In the genomic region with DNA sequence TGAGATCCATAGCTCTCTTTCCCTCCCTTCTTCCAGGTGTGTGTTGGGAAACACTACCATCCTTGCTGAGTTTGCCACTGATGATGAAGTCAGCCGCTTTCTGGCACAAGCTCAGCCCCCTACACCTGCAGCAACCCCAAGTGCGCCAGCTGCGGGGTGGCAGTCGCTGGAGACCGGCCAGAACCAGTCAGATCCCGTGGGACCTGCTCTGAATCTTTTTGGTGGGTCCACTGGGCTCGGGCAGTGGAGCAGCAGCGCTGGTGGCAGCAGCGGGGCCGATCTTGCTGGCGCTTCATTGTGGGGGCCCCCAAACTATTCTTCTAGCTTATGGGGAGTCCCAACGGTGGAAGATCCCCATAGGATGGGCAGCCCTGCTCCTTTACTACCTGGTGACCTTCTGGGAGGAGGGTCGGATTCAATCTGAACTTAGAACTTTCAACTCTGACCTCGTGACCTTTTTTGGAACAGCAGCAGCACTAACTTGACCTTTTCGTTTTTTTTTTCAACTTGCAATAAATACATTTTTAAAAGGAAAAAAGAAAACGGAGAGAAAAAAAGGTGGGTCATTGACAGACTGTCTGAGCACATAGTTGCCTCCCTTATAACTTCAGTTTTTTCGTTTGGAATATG, we compare ENCODE assay signal across 24 cellular contexts. TPM values are rescaled to one million over a fixed set of nuclear protein-coding genes. Genes with fewer than 3 reads are reported as not detected.
DNase-seq lines count a peak whose midpoint lies in the region; ATAC-seq and TF ChIP-seq lines count a peak whose summit lies in the region.
"Had no signal": no experiment of that assay in that cellular context is flagged by ENCODE, and none has a peak within 500 bp of the region (broad histone marks: within the 10 kb centered on the region; RNA-seq: fewer than 3 reads in every experiment).

No MANE protein-coding gene starts in this region.

- ATAC-seq in naive thymus-derived CD8-positive, alpha-beta T cell: no peak
- ATAC-seq: body of pancreas, gastroesophageal sphincter, lower lobe of right lung, psoas muscle had no signal

- peaks cover 61% of the 10 kb centered on the region for H3K4me1 ChIP-seq in CD8-positive, alpha-beta memory T cell (ENCODE audit: insufficient read depth, low read length)
- H3K4me1 ChIP-seq: body of pancreas, psoas muscle had no signal

- H3K27ac ChIP-seq in CD8-positive, alpha-beta memory T cell (ENCODE audit: low read depth, low read length): peak overlapping the region; percentile 58
- H3K27ac ChIP-seq: body of pancreas, psoas muscle, thoracic aorta had no signal

- intact Hi-C loops in activated T-helper 1 cell treated with anti-CD3 and anti-CD28 coated beads, Interleukin-12 subunit alpha, Interleukin-12 subunit beta, Interleukin-2, Interleukin-4 antibody, amounts not matched to agents 30 ng/mL and 10 ng/mL and 1 ng/mL, durations not matched to agents 14 hours and 24 hours and 36 hours (cut with micrococcal nuclease): no loop called here

- no peaks in the 10 kb centered on the region for H3K27me3 Mint-ChIP-seq in T-helper 2 cell treated with Interferon-gamma antibody and Interleukin-4, amounts not matched to agents 5 μg/mL and 100 μg/mL, for 36 hours (ENCODE audit: low read depth)
- H3K27me3 Mint-ChIP-seq in CD8-positive, alpha-beta memory T cell: no peaks in the 10 kb centered on the region
- no peaks in the 10 kb centered on the region for H3K27me3 Mint-ChIP-seq in activated T-helper 1 cell treated with anti-CD3 and anti-CD28 coated beads, Interleukin-12 subunit alpha, Interleukin-12 subunit beta, Interleukin-2, Interleukin-4 antibody, amounts not matched to agents 30 ng/mL and 10 ng/mL and 1 ng/mL, durations not matched to agents 14 hours and 24 hours and 36 hours (ENCODE audit: insufficient read depth)
- no peaks in the 10 kb centered on the region for H3K27me3 Mint-ChIP-seq in naive thymus-derived CD8-positive, alpha-beta T cell
- no peaks in the 10 kb centered on the region for H3K27me3 Mint-ChIP-seq in nephron progenitor cell (ENCODE audit: low read depth, poor library complexity)

- H3K4me1 Mint-ChIP-seq in T-helper 2 cell treated with Interferon-gamma antibody and Interleukin-4, amounts not matched to agents 5 μg/mL and 100 μg/mL, for 36 hours (ENCODE audit: low read depth): peaks cover 46% of the 10 kb centered on the region
- H3K4me1 Mint-ChIP-seq in CD8-positive, alpha-beta memory T cell: peaks cover 50 to 84% (median 62%) of the 10 kb centered on the region in 3 donors
- H3K4me1 Mint-ChIP-seq in activated T-helper 1 cell treated with anti-CD3 and anti-CD28 coated beads, Interleukin-12 subunit alpha, Interleukin-12 subunit beta, Interleukin-2, Interleukin-4 antibody, amounts not matched to agents 30 ng/mL and 10 ng/mL and 1 ng/mL, durations not matched to agents 14 hours and 24 hours and 36 hours (ENCODE audit: low read depth): peaks cover 69% of the 10 kb centered on the region
- peaks cover 23 to 72% (median 68%) of the 10 kb centered on the region in 4 donors for H3K4me1 Mint-ChIP-seq in naive thymus-derived CD8-positive, alpha-beta T cell
- H3K4me1 Mint-ChIP-seq in nephron progenitor cell: peaks cover 18% of the 10 kb centered on the region

- no peak for DNase-seq in T-helper 2 cell treated with Interferon-gamma antibody and Interleukin-4, amounts not matched to agents 5 μg/mL and 100 μg/mL, for 36 hours (ENCODE audit: low spot score)
- DNase-seq in T-helper 2 cell (no peak), nephron progenitor cell (no peak), putamen (ENCODE audit: low spot score) (no peak)
- DNase-seq in CD8-positive, alpha-beta memory T cell: no peak
- DNase-seq in activated T-helper 1 cell treated with anti-CD3 and anti-CD28 coated beads, Interleukin-12 subunit alpha, Interleukin-12 subunit beta, Interleukin-2, Interleukin-4 antibody, amounts not matched to agents 30 ng/mL and 10 ng/mL and 1 ng/mL, durations not matched to agents 14 hours and 24 hours and 36 hours (ENCODE audit: low spot score): no peak
- DNase-seq in naive thymus-derived CD8-positive, alpha-beta T cell: no peak
- DNase-seq in stimulated activated naive CD4-positive, alpha-beta T cell (lab: John Stamatoyannopoulos, UW): no peak
- DNase-seq: 8988T; AML-193; body of pancreas; esophagus squamous epithelium; islet precursor cell; lower lobe of right lung; mucosa of descending colon; NCI-H2029; NCI-H226; NCI-H748 treated with DMSO at 0.1 percent for 48 hours; psoas muscle; small intestine; stimulated activated CD4-positive, alpha-beta T cell treated with anti-CD3 and anti-CD28 coated beads, Interleukin-2, amount 100 ng/mL, for 48 hours; stimulated activated naive CD4-positive, alpha-beta T cell treated with Interleukin-2 at 50 U/mL for 16 hours had no signal

- H3K4me3 ChIP-seq in CD8-positive, alpha-beta memory T cell (ENCODE audit: low read length): no peak overlapping the region
- H3K4me3 ChIP-seq: body of pancreas, esophagus squamous epithelium, gastroesophageal sphincter, lower lobe of right lung, mucosa of descending colon, psoas muscle, thoracic aorta had no signal

- H3K27me3 ChIP-seq in CD8-positive, alpha-beta memory T cell (ENCODE audit: insufficient read depth, low read length, poor library complexity, severe bottlenecking): no peaks in the 10 kb centered on the region
- H3K27me3 ChIP-seq: body of pancreas, esophagus squamous epithelium, gastroesophageal sphincter had no signal

- peaks cover 29% of the 10 kb centered on the region for H3K36me3 ChIP-seq in CD8-positive, alpha-beta memory T cell (ENCODE audit: insufficient read depth, low read length)

- TF ChIP-seq CTCF in nephron progenitor cell (IDR thresholded peaks at IDR 0.05): no peak

- H3K36me3 Mint-ChIP-seq in T-helper 2 cell treated with Interferon-gamma antibody and Interleukin-4, amounts not matched to agents 5 μg/mL and 100 μg/mL, for 36 hours (ENCODE audit: low read depth): peaks cover 55% of the 10 kb centered on the region
- peaks cover 9 to 68% (median 22%) of the 10 kb centered on the region in 3 donors for H3K36me3 Mint-ChIP-seq in CD8-positive, alpha-beta memory T cell
- peaks cover 37% of the 10 kb centered on the region for H3K36me3 Mint-ChIP-seq in activated T-helper 1 cell treated with anti-CD3 and anti-CD28 coated beads, Interleukin-12 subunit alpha, Interleukin-12 subunit beta, Interleukin-2, Interleukin-4 antibody, amounts not matched to agents 30 ng/mL and 10 ng/mL and 1 ng/mL, durations not matched to agents 14 hours and 24 hours and 36 hours (ENCODE audit: low read depth)
- H3K36me3 Mint-ChIP-seq in naive thymus-derived CD8-positive, alpha-beta T cell: peaks cover 0 to 52% (median 33%) of the 10 kb centered on the region in 3 donors
- peaks cover 51% of the 10 kb centered on the region for H3K36me3 Mint-ChIP-seq in nephron progenitor cell (ENCODE audit: low read depth)

- POLR2A ChIA-PET in CD8-positive, alpha-beta memory T cell (lab: Charles Lee): interaction anchor here (0.6 to 1.7 kb wide), 5 partner anchors 12 to 279 kb away, joined by 3 to 8 read pairs (median 5); no protein-coding TSS in a partner anchor
- POLR2A ChIA-PET in naive thymus-derived CD8-positive, alpha-beta T cell (lab: Charles Lee): interaction anchor here (0.6 to 7.4 kb wide), 10 partner anchors 12 to 279 kb away, joined by 4 to 189 read pairs (median 7); a partner anchor contains a TSS

- H3K4me3 Mint-ChIP-seq in T-helper 2 cell treated with Interferon-gamma antibody and Interleukin-4, amounts not matched to agents 5 μg/mL and 100 μg/mL, for 36 hours: no peak overlapping the region
- H3K4me3 Mint-ChIP-seq in CD8-positive, alpha-beta memory T cell: peak overlapping the region in 1 of 7 donors; percentile 28
- H3K4me3 Mint-ChIP-seq in activated T-helper 1 cell treated with anti-CD3 and anti-CD28 coated beads, Interleukin-12 subunit alpha, Interleukin-12 subunit beta, Interleukin-2, Interleukin-4 antibody, amounts not matched to agents 30 ng/mL and 10 ng/mL and 1 ng/mL, durations not matched to agents 14 hours and 24 hours and 36 hours: peak overlapping the region; percentile 19
- H3K4me3 Mint-ChIP-seq in naive thymus-derived CD8-positive, alpha-beta T cell: peak overlapping the region in 5 of 10 donors; percentile 7 to 83 (median 75)
- no peak overlapping the region for H3K4me3 Mint-ChIP-seq in nephron progenitor cell

- peak overlapping the region; percentile 58 for H3K27ac Mint-ChIP-seq in T-helper 2 cell treated with Interferon-gamma antibody and Interleukin-4, amounts not matched to agents 5 μg/mL and 100 μg/mL, for 36 hours
- H3K27ac Mint-ChIP-seq in CD8-positive, alpha-beta memory T cell: peak overlapping the region; percentile 70 to 98 (median 94)
- peak overlapping the region; percentile 96 for H3K27ac Mint-ChIP-seq in activated T-helper 1 cell treated with anti-CD3 and anti-CD28 coated beads, Interleukin-12 subunit alpha, Interleukin-12 subunit beta, Interleukin-2, Interleukin-4 antibody, amounts not matched to agents 30 ng/mL and 10 ng/mL and 1 ng/mL, durations not matched to agents 14 hours and 24 hours and 36 hours
- peak overlapping the region; percentile 92 to 99 (median 98) for H3K27ac Mint-ChIP-seq in naive thymus-derived CD8-positive, alpha-beta T cell
- H3K27ac Mint-ChIP-seq in nephron progenitor cell: no peak overlapping the region

- H3K9me3 ChIP-seq in CD8-positive, alpha-beta memory T cell (ENCODE audit: low read length): no peaks in the 10 kb centered on the region
- H3K9me3 ChIP-seq: body of pancreas, esophagus squamous epithelium, gastroesophageal sphincter, lower lobe of right lung, mucosa of descending colon, psoas muscle, thoracic aorta had no signal

- H3K9me3 Mint-ChIP-seq in T-helper 2 cell treated with Interferon-gamma antibody and Interleukin-4, amounts not matched to agents 5 μg/mL and 100 μg/mL, for 36 hours: no peaks in the 10 kb centered on the region
- H3K9me3 Mint-ChIP-seq in CD8-positive, alpha-beta memory T cell: no peaks in the 10 kb centered on the region
- no peaks in the 10 kb centered on the region for H3K9me3 Mint-ChIP-seq in activated T-helper 1 cell treated with anti-CD3 and anti-CD28 coated beads, Interleukin-12 subunit alpha, Interleukin-12 subunit beta, Interleukin-2, Interleukin-4 antibody, amounts not matched to agents 30 ng/mL and 10 ng/mL and 1 ng/mL, durations not matched to agents 14 hours and 24 hours and 36 hours
- no peaks in the 10 kb centered on the region for H3K9me3 Mint-ChIP-seq in naive thymus-derived CD8-positive, alpha-beta T cell
- H3K9me3 Mint-ChIP-seq in nephron progenitor cell: no peaks in the 10 kb centered on the region

- CTCF ChIA-PET in CD8-positive, alpha-beta memory T cell (lab: Charles Lee): interaction anchor here (0.6 to 2.5 kb wide), 2 partner anchors 24 to 97 kb away, joined by 3 to 16 read pairs; a partner anchor contains a TSS

RNA-seq across cellular contexts. Expression of a gene that starts 23.4 kb away (rescaled TPM):
- 100 to 1,000 TPM; 151 to 154 TPM for total RNA-seq in CD8-positive, alpha-beta memory T cell
- polyA plus RNA-seq in CD8-positive, alpha-beta memory T cell: 90.0 TPM
- 156 and 160 TPM in 2 replicates for total RNA-seq in activated T-helper 1 cell treated with anti-CD3 and anti-CD28 coated beads, Interleukin-12 subunit alpha, Interleukin-12 subunit beta, Interleukin-2, Interleukin-4 antibody, amounts not matched to agents 30 ng/mL and 10 ng/mL and 1 ng/mL, durations not matched to agents 14 hours and 24 hours and 36 hours
- 10 to 100 TPM; 63.2 to 65.6 TPM for total RNA-seq in naive thymus-derived CD8-positive, alpha-beta T cell
- polyA plus RNA-seq in naive thymus-derived CD8-positive, alpha-beta T cell: 100 to 1,000 TPM in 1 of 3 donors, 10 to 100 TPM in 2; 97.0 to 130 (median 100.0) TPM

RNA-seq across cellular contexts. Expression of a gene that starts 47.5 kb away (rescaled TPM):
- total RNA-seq in CD8-positive, alpha-beta memory T cell: 10 to 100 TPM; 40.0 to 42.2 TPM
- polyA plus RNA-seq in CD8-positive, alpha-beta memory T cell: 50.4 TPM
- total RNA-seq in activated T-helper 1 cell treated with anti-CD3 and anti-CD28 coated beads, Interleukin-12 subunit alpha, Interleukin-12 subunit beta, Interleukin-2, Interleukin-4 antibody, amounts not matched to agents 30 ng/mL and 10 ng/mL and 1 ng/mL, durations not matched to agents 14 hours and 24 hours and 36 hours: 46.2 and 53.2 TPM in 2 replicates
- total RNA-seq in naive thymus-derived CD8-positive, alpha-beta T cell: 100 to 1,000 TPM; 117 to 118 TPM
- polyA plus RNA-seq in naive thymus-derived CD8-positive, alpha-beta T cell: 10 to 100 TPM; 53.3 to 63.3 (median 62.0) TPM
